In the genomic region with DNA sequence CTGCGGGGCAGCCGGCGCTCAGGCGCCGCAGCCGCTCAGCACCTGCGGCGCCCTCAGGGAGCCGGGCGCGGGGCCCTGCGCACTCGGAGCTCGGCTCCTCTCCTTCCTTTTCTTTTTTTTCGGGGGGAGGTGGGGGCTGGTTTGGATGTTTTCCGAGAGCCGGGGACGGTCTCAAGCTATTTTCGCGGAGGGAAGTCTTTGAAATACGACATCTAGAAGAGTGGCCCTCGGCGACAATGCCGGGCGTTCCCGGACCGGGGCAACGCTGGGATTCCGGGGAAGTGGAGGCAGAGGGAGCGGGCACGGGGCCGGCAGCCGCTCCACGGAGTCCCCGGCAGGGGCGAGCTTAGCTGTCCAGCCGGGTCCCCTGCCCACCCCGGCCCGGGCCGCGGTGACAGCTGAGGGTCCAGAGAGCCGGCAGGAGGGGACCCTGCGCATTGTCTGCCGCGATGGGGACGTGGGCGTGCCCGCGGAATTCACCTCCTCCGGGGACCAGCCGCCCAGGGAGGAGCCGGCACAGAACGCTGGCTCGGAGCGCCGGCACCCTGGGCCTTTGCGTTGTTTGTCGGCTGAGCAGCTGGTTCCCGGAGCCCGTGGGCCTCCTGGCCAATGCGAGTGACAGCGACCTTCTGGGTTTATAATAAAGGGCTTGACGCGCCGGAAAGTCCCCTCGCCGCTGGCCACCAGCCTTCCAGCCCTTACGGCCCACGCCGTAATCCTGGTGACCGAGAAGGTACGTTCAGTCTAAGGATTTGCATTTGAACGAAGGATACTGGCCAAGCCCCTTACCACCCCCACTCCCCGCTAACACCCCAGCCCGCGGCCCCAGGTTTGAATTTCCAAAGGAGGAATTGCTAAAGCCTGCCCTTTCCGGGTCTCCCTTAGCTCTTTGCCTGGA, we compare ENCODE assay signal across 9 cellular contexts. TPM values are rescaled to one million over a fixed set of nuclear protein-coding genes. Genes with fewer than 3 reads are reported as not detected.
DNase-seq lines count a peak whose midpoint lies in the region; ATAC-seq and TF ChIP-seq lines count a peak whose summit lies in the region.
"Had no signal": no experiment of that assay in that cellular context is flagged by ENCODE, and none has a peak within 500 bp of the region (broad histone marks: within the 10 kb centered on the region; RNA-seq: fewer than 3 reads in every experiment).

No MANE protein-coding gene starts in this region.

- intact Hi-C loops in activated CD4-positive, alpha-beta memory T cell treated with anti-CD3 and anti-CD28 coated beads for 36 hours (cut with micrococcal nuclease), result loop anchor here (1.0 kb wide), 2 partner anchors 13 to 18 kb away; partner anchors contain the start of gene RSPH1

- H3K36me3 ChIP-seq in muscle layer of duodenum (ENCODE audit: control insufficient read depth in 1 of 2, insufficient read depth in 2 of 2, low read length in 2 of 2), result peaks cover 0 to 9% of the 10 kb centered on the region in 2 donors

- peak overlapping the region; percentile 54 for H3K27ac Mint-ChIP-seq in activated CD4-positive, alpha-beta memory T cell treated with anti-CD3 and anti-CD28 coated beads for 36 hours
- H3K27ac Mint-ChIP-seq in effector memory CD8-positive, alpha-beta T cell, result peak overlapping the region; percentile 74 to 87
- H3K27ac Mint-ChIP-seq in stimulated activated naive CD8-positive, alpha-beta T cell treated with anti-CD3 and anti-CD28 coated beads, Interleukin-15, amount 100 ng/mL, for 72 hours, result peak overlapping the region; percentile 88 to 89

- H3K9me3 Mint-ChIP-seq in activated CD4-positive, alpha-beta memory T cell treated with anti-CD3 and anti-CD28 coated beads for 36 hours, result no peaks in the 10 kb centered on the region
- H3K9me3 Mint-ChIP-seq in effector memory CD8-positive, alpha-beta T cell, result no peaks in the 10 kb centered on the region
- H3K9me3 Mint-ChIP-seq in stimulated activated naive CD8-positive, alpha-beta T cell treated with anti-CD3 and anti-CD28 coated beads, Interleukin-15, amount 100 ng/mL, for 72 hours, result no peaks in the 10 kb centered on the region

- TF ChIP-seq POLR2A in NB4 (IDR thresholded peaks at IDR 0.05; ENCODE audit: extremely low read depth, insufficient read length), result no peak

- peaks cover 0 to 22% of the 10 kb centered on the region in 2 donors for H3K4me1 ChIP-seq in muscle layer of duodenum (ENCODE audit: control insufficient read depth in 1 of 2, insufficient read depth in 2 of 2, low read length in 2 of 2)

- no peaks in the 10 kb centered on the region for H3K27me3 Mint-ChIP-seq in activated CD4-positive, alpha-beta memory T cell treated with anti-CD3 and anti-CD28 coated beads for 36 hours
- H3K27me3 Mint-ChIP-seq in effector memory CD8-positive, alpha-beta T cell, result no peaks in the 10 kb centered on the region
- H3K27me3 Mint-ChIP-seq in stimulated activated naive CD8-positive, alpha-beta T cell treated with anti-CD3 and anti-CD28 coated beads, Interleukin-15, amount 100 ng/mL, for 72 hours, result no peaks in the 10 kb centered on the region

- H3K9me3 ChIP-seq in muscle layer of duodenum (ENCODE audit: control insufficient read depth in 1 of 2, low read length in 2 of 2), result no peaks in the 10 kb centered on the region

- peak overlapping the region; percentile 75 for H3K27ac ChIP-seq in muscle layer of duodenum (ENCODE audit: low read length)

- peak; percentile 50 for ATAC-seq in GM21360 (IDR thresholded peaks at IDR 0.05; ENCODE audit: unreplicated experiment)
- ATAC-seq in effector memory CD8-positive, alpha-beta T cell (replicated peaks), result peak; percentile 83
- ATAC-seq in stimulated activated naive CD8-positive, alpha-beta T cell treated with anti-CD3 and anti-CD28 coated beads, Interleukin-15, amount 100 ng/mL, for 72 hours, result peak; percentile 85

- H3K4me3 ChIP-seq in NB4 (ENCODE audit: low read depth, low read length) (peak overlapping the region; percentile 53), muscle layer of duodenum (ENCODE audit: low read depth in 1 of 2, low read length in 2 of 2) (peak overlapping the region; percentile 67 to 96)

- H3K4me1 Mint-ChIP-seq in activated CD4-positive, alpha-beta memory T cell treated with anti-CD3 and anti-CD28 coated beads for 36 hours (ENCODE audit: low read depth), result peaks cover 30% of the 10 kb centered on the region
- peaks cover 28 to 33% of the 10 kb centered on the region in 2 donors for H3K4me1 Mint-ChIP-seq in effector memory CD8-positive, alpha-beta T cell (ENCODE audit: low read depth in 2 of 2)
- H3K4me1 Mint-ChIP-seq in stimulated activated naive CD8-positive, alpha-beta T cell treated with anti-CD3 and anti-CD28 coated beads, Interleukin-15, amount 100 ng/mL, for 72 hours, result peaks cover 42% of the 10 kb centered on the region

- H3K27me3 ChIP-seq in muscle layer of duodenum (ENCODE audit: low read depth, low read length), result no peaks in the 10 kb centered on the region

- POLR2A ChIA-PET in activated CD4-positive, alpha-beta memory T cell treated with anti-CD3 and anti-CD28 coated beads for 36 hours (lab: Charles Lee), result interaction anchor here (1.1 to 2.8 kb wide), 3 partner anchors 13 to 18 kb away, joined by 3 to 25 read pairs (median 6); partner anchors contain the start of gene RSPH1

- CTCF ChIA-PET in activated CD4-positive, alpha-beta memory T cell treated with anti-CD3 and anti-CD28 coated beads for 36 hours (lab: Charles Lee), result interaction anchor here (1.7 kb wide), 1 partner anchor 13 kb away, joined by 9 read pairs; no protein-coding TSS in a partner anchor

- DNase-seq in CD1c-positive myeloid dendritic cell (ENCODE audit: extremely low spot score) (peak; percentile 69), NB4 (ENCODE audit: low read depth) (peak; percentile 58), SK-N-DZ (ENCODE audit: low spot score) (no peak)
- peak; percentile 77 for DNase-seq in activated CD4-positive, alpha-beta memory T cell treated with anti-CD3 and anti-CD28 coated beads for 36 hours
- DNase-seq in effector memory CD8-positive, alpha-beta T cell, result peak; percentile 55 to 60 (median 56)
- peak; percentile 59 to 70 for DNase-seq in stimulated activated naive CD8-positive, alpha-beta T cell treated with anti-CD3 and anti-CD28 coated beads, Interleukin-15, amount 100 ng/mL, for 72 hours

- peaks cover 6% of the 10 kb centered on the region for H3K36me3 Mint-ChIP-seq in activated CD4-positive, alpha-beta memory T cell treated with anti-CD3 and anti-CD28 coated beads for 36 hours
- peaks cover 35% of the 10 kb centered on the region for H3K36me3 Mint-ChIP-seq in effector memory CD8-positive, alpha-beta T cell (ENCODE audit: insufficient read depth)

- TF ChIP-seq CTCF in NB4 (IDR thresholded peaks at IDR 0.05; ENCODE audit: low read depth, low read length), result no peak

- peak overlapping the region; percentile 77 for H3K4me3 Mint-ChIP-seq in activated CD4-positive, alpha-beta memory T cell treated with anti-CD3 and anti-CD28 coated beads for 36 hours
- peak overlapping the region; percentile 85 to 88 for H3K4me3 Mint-ChIP-seq in effector memory CD8-positive, alpha-beta T cell
- peak overlapping the region; percentile 74 to 87 for H3K4me3 Mint-ChIP-seq in stimulated activated naive CD8-positive, alpha-beta T cell treated with anti-CD3 and anti-CD28 coated beads, Interleukin-15, amount 100 ng/mL, for 72 hours

RNA-seq across cellular contexts. Expression of gene SLC37A1, which starts 0.6 kb away (rescaled TPM):
- total RNA-seq in activated CD4-positive, alpha-beta memory T cell treated with anti-CD3 and anti-CD28 coated beads for 36 hours, result 10 to 100 TPM; 21.1 to 21.2 TPM
- polyA plus RNA-seq in SK-N-DZ (2014; cell fraction: cytosol; rRNA removed), result 3.5 and 4.2 TPM in 2 replicates
- 3.6 and 6.2 TPM in 2 replicates for polyA plus RNA-seq in SK-N-DZ (2014; cell fraction: nucleus; rRNA removed)
- total RNA-seq: LHCN-M2 had no signal

RNA-seq across cellular contexts. Expression of gene RSPH1, which starts 18.2 kb away (rescaled TPM):
- total RNA-seq in activated CD4-positive, alpha-beta memory T cell treated with anti-CD3 and anti-CD28 coated beads for 36 hours, result under 1 TPM; 0.38 to 0.53 TPM
- polyA plus RNA-seq in SK-N-DZ (2014; cell fraction: cytosol; rRNA removed), result 0.03 and 0.85 TPM in 2 replicates
- 0.45 and 1.3 TPM in 2 replicates for polyA plus RNA-seq in SK-N-DZ (2014; cell fraction: nucleus; rRNA removed)
- total RNA-seq: LHCN-M2 had no signal
